In genomic region chrX:77442728-77443127, GRCh38 we compare ENCODE assay signal across 13 cellular contexts. TPM values are rescaled to one million over a fixed set of nuclear protein-coding genes. Genes with fewer than 3 reads are reported as not detected.
A peak's percentile ranks its signal among the peaks of the same experiment; 100 is the strongest.
DNase-seq lines count a peak whose midpoint lies in the region; ATAC-seq and TF ChIP-seq lines count a peak whose summit lies in the region.
"Had no signal": no experiment of that assay in that cellular context is flagged by ENCODE, and none has a peak within 500 bp of the region (broad histone marks: within the 10 kb centered on the region; RNA-seq: fewer than 3 reads in every experiment).

No MANE protein-coding gene starts in this region.

- no peak for ATAC-seq in GM18505 (IDR thresholded peaks at IDR 0.05; ENCODE audit: unreplicated experiment)
- ATAC-seq in stimulated activated naive CD8-positive, alpha-beta T cell treated with anti-CD3 and anti-CD28 coated beads, Interleukin-15, amount 100 ng/mL, for 72 hours: no peak

- H3K4me1 Mint-ChIP-seq in endothelial cell (ENCODE audit: unreplicated experiment) (peaks cover 17% of the 10 kb centered on the region), progenitor cell of endocrine pancreas (ENCODE audit: low read depth) (peaks cover 6% of the 10 kb centered on the region)
- H3K4me1 Mint-ChIP-seq in stimulated activated naive CD8-positive, alpha-beta T cell treated with anti-CD3 and anti-CD28 coated beads, Interleukin-15, amount 100 ng/mL, for 72 hours: peaks cover 15% of the 10 kb centered on the region

- no peak for TF ChIP-seq POLR2A in GM18505 (IDR thresholded peaks at IDR 0.05; ENCODE audit: borderline replicate concordance, extremely low read depth, insufficient read depth, insufficient read length)

- no peak for TF ChIP-seq CTCF in endothelial cell (IDR thresholded peaks at IDR 0.05; ENCODE audit: unreplicated experiment)
- TF ChIP-seq CTCF in progenitor cell of endocrine pancreas (IDR thresholded peaks at IDR 0.05; ENCODE audit: unreplicated experiment): no peak

- DNase-seq in GM04503 (ENCODE audit: low read depth) (peak; percentile 36), RPMI7951 (ENCODE audit: low read depth) (peak; percentile 85), endothelial cell (ENCODE audit: low spot score) (no peak), progenitor cell of endocrine pancreas (ENCODE audit: low spot score, unreplicated experiment) (no peak), activated gamma-delta T cell (lab: John Stamatoyannopoulos, UW) (no peak)
- DNase-seq in stimulated activated naive CD4-positive, alpha-beta T cell (lab: John Stamatoyannopoulos, UW): no peak
- DNase-seq in stimulated activated naive CD8-positive, alpha-beta T cell treated with anti-CD3 and anti-CD28 coated beads, Interleukin-15, amount 100 ng/mL, for 72 hours: no peak
- DNase-seq: activated CD4-positive, alpha-beta T cell treated with anti-CD3 and anti-CD28 coated beads, Interleukin-2, amount 50 U/mL, for 48 hours; activated naive CD4-positive, alpha-beta T cell treated with Interleukin-2 at 50 U/mL for 16 hours; hippocampal formation; stimulated activated CD4-positive, alpha-beta T cell treated with anti-CD3 and anti-CD28 coated beads, Interleukin-4, amount 100 ng/mL, for 4 hours had no signal

- H3K4me3 Mint-ChIP-seq in endothelial cell (ENCODE audit: unreplicated experiment) (no peak overlapping the region), progenitor cell of endocrine pancreas (ENCODE audit: low read depth) (no peak overlapping the region)
- H3K4me3 Mint-ChIP-seq in stimulated activated naive CD8-positive, alpha-beta T cell treated with anti-CD3 and anti-CD28 coated beads, Interleukin-15, amount 100 ng/mL, for 72 hours: no peak overlapping the region

- H3K27ac Mint-ChIP-seq in endothelial cell (ENCODE audit: unreplicated experiment) (peak overlapping the region; percentile 75), progenitor cell of endocrine pancreas (peak overlapping the region; percentile 10)
- H3K27ac Mint-ChIP-seq in stimulated activated naive CD8-positive, alpha-beta T cell treated with anti-CD3 and anti-CD28 coated beads, Interleukin-15, amount 100 ng/mL, for 72 hours: no peak overlapping the region

- H3K9me3 Mint-ChIP-seq in endothelial cell (ENCODE audit: unreplicated experiment) (no peaks in the 10 kb centered on the region), progenitor cell of endocrine pancreas (ENCODE audit: low read depth) (peaks cover 17% of the 10 kb centered on the region)
- no peaks in the 10 kb centered on the region for H3K9me3 Mint-ChIP-seq in stimulated activated naive CD8-positive, alpha-beta T cell treated with anti-CD3 and anti-CD28 coated beads, Interleukin-15, amount 100 ng/mL, for 72 hours

- H3K27me3 Mint-ChIP-seq in endothelial cell (ENCODE audit: unreplicated experiment) (no peaks in the 10 kb centered on the region), progenitor cell of endocrine pancreas (peaks cover 23% of the 10 kb centered on the region)
- H3K27me3 Mint-ChIP-seq in stimulated activated naive CD8-positive, alpha-beta T cell treated with anti-CD3 and anti-CD28 coated beads, Interleukin-15, amount 100 ng/mL, for 72 hours: peaks cover 30% of the 10 kb centered on the region

- no peaks in the 10 kb centered on the region for H3K36me3 Mint-ChIP-seq in endothelial cell (ENCODE audit: low read depth, unreplicated experiment)
- H3K36me3 Mint-ChIP-seq in progenitor cell of endocrine pancreas (ENCODE audit: insufficient read depth): no peaks in the 10 kb centered on the region

RNA-seq across cellular contexts. Expression of gene FGF16, which starts 4.5 kb away (rescaled TPM):
- total RNA-seq in RPMI7951 (2014; rRNA removed; shearing (Covaris generic)): not detected in 2 replicates
- 2.1 TPM for total RNA-seq in endothelial cell (ENCODE audit: unreplicated experiment)
- total RNA-seq in progenitor cell of endocrine pancreas: 0.36 TPM in 1 of 2 replicates, not detected in the other
- total RNA-seq: NCI-H460 had no signal

Comparison
In these comparisons a context has a peak if more than half of its experiments do, and no peak if none do; other contexts are left out.
1. DNase-seq: peak in GM04503 (single experiment) and RPMI7951 (single experiment); none in endothelial cell (single experiment), progenitor cell of endocrine pancreas (single experiment), activated gamma-delta T cell (single experiment), stimulated activated naive CD4-positive, alpha-beta T cell (0 of 6) and stimulated activated naive CD8-positive, alpha-beta T cell treated with anti-CD3 and anti-CD28 coated beads, Interleukin-15, amount 100 ng/mL, for 72 hours (0 of 2).
2. H3K27ac Mint-ChIP-seq: peak in endothelial cell (single experiment) and progenitor cell of endocrine pancreas (single experiment); none in stimulated activated naive CD8-positive, alpha-beta T cell treated with anti-CD3 and anti-CD28 coated beads, Interleukin-15, amount 100 ng/mL, for 72 hours (0 of 2).